In genomic region chr11:93113824-93114223, GRCh38 we compare ENCODE assay signal across 16 cellular contexts.
"Had no signal": no experiment of that assay in that cellular context is flagged by ENCODE, and none has a peak within 500 bp of the region (broad histone marks: within the 10 kb centered on the region; RNA-seq: fewer than 3 reads in every experiment).

No MANE protein-coding gene starts in this region.

- H3K36me3 Mint-ChIP-seq: activated naive CD8-positive, alpha-beta T cell treated with anti-CD3 and anti-CD28 coated beads for 36 hours; immature natural killer cell; stimulated activated memory B cell treated with anti-CD40 and anti-IgM and Interleukin-4, amounts not matched to agents 10 μg/mL and 1 μg/mL and 100 μg/mL, for 72 hours had no signal

- H3K4me1 ChIP-seq: body of pancreas, colonic mucosa, esophagus muscularis mucosa had no signal

- H3K36me3 ChIP-seq: colonic mucosa, esophagus muscularis mucosa had no signal

- H3K9me3 ChIP-seq: colonic mucosa had no signal

- H3K4me1 Mint-ChIP-seq: activated naive CD8-positive, alpha-beta T cell treated with anti-CD3 and anti-CD28 coated beads for 36 hours; immature natural killer cell; nephron; stimulated activated memory B cell treated with anti-CD40 and anti-IgM and Interleukin-4, amounts not matched to agents 10 μg/mL and 1 μg/mL and 100 μg/mL, for 72 hours had no signal

- H3K4me3 Mint-ChIP-seq: activated CD8-positive, alpha-beta T cell treated with anti-CD3 and anti-CD28 coated beads for 36 hours; activated naive CD8-positive, alpha-beta T cell treated with anti-CD3 and anti-CD28 coated beads for 36 hours; immature natural killer cell; nephron; stimulated activated memory B cell treated with anti-CD40 and anti-IgM and Interleukin-4, amounts not matched to agents 10 μg/mL and 1 μg/mL and 100 μg/mL, for 72 hours; T-helper 17 cell had no signal

- H3K9me3 Mint-ChIP-seq: activated CD8-positive, alpha-beta T cell treated with anti-CD3 and anti-CD28 coated beads for 36 hours had no signal

- ATAC-seq: activated CD8-positive, alpha-beta T cell treated with anti-CD3 and anti-CD28 coated beads for 36 hours; body of pancreas; stimulated activated memory B cell treated with anti-CD40 and anti-IgM and Interleukin-4, amounts not matched to agents 10 μg/mL and 1 μg/mL and 100 μg/mL, for 72 hours; T-helper 17 cell had no signal

- DNase-seq: activated CD4-positive, alpha-beta T cell treated with anti-CD3 and anti-CD28 coated beads for 4 hours; activated CD8-positive, alpha-beta memory T cell treated with anti-CD3 and anti-CD28 coated beads, Interleukin-2, amount 50 U/mL, for 4 hours; activated CD8-positive, alpha-beta T cell treated with anti-CD3 and anti-CD28 coated beads for 36 hours; activated naive CD8-positive, alpha-beta T cell treated with anti-CD3 and anti-CD28 coated beads for 36 hours; amygdala; body of pancreas; caudate nucleus; colonic mucosa; hypothalamus; immature natural killer cell; stimulated activated CD4-positive, alpha-beta T cell treated with anti-CD3 and anti-CD28 coated beads, Interleukin-12 subunit alpha, Interleukin-12 subunit beta, amount 100 ng/mL, for 4 hours; stimulated activated CD4-positive, alpha-beta T cell treated with anti-CD3 and anti-CD28 coated beads, Interleukin-2, amount 100 ng/mL, for 48 hours; T-helper 17 cell had no signal

- H3K27me3 ChIP-seq: body of pancreas, colonic mucosa, esophagus muscularis mucosa had no signal

- H3K4me3 ChIP-seq: body of pancreas, colonic mucosa, esophagus muscularis mucosa had no signal

- H3K27ac ChIP-seq: body of pancreas, colonic mucosa, esophagus muscularis mucosa had no signal

- H3K27ac Mint-ChIP-seq: activated CD8-positive, alpha-beta T cell treated with anti-CD3 and anti-CD28 coated beads for 36 hours; activated naive CD8-positive, alpha-beta T cell treated with anti-CD3 and anti-CD28 coated beads for 36 hours; immature natural killer cell; nephron; stimulated activated memory B cell treated with anti-CD40 and anti-IgM and Interleukin-4, amounts not matched to agents 10 μg/mL and 1 μg/mL and 100 μg/mL, for 72 hours; T-helper 17 cell had no signal
